8 cellular contexts compared by ENCODE assay signal in the genomic region with DNA sequence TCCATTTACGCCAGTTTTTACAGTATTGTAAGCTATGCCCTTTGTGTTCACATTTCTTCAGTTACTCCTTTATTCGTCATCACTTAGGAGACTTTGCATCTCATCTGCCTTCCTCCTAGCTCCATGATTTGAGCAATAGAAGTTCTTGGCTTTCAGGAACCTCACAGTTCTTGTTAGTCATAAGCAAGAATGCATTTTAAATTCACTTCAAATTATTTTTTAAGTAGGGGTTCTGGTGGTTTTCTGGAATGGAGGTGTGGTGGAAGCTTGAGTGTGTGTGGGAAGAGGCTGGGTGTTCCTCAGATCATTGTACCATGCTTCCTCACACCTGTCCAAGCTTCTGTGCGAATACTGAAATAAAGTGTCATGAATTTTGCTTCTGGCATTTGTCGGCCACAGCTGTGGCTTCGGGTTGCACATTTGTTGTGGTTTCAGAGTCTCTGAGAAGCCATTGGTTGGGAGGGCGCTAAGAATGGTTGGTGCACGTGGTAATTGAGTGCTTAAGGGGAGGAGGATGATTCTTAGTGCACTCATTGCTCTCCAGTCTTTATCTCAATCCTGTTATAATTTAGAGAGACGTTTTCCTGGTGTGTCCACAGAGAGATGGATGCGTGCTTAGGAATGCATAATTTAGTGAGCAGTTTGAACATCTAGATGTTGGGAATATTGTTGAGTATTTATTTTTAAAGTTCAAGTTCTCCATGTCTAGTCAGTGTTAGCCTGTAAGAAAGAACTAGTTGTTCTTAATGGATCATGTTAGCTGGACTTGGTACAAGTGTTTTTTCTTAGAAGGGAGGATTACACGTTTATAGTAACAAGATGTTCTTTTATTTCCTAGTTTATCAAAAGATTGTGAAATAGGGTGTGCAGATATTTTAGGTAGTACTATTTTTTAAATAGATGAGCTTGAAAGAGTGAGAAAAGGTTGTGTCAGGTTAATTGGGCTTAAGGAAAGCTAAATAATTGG. TPM values are rescaled to one million over a fixed set of nuclear protein-coding genes. Genes with fewer than 3 reads are reported as not detected.
DNase-seq lines count a peak whose midpoint lies in the region; ATAC-seq and TF ChIP-seq lines count a peak whose summit lies in the region.

No MANE protein-coding gene starts in this region.

- H3K4me1 ChIP-seq in fibroblast of lung (ENCODE audit: control insufficient read depth, extremely low read depth, insufficient read depth, low read length): peaks cover 43% of the 10 kb centered on the region

- TF ChIP-seq CTCF in fibroblast of lung (conservative IDR thresholded peaks at IDR 0.05 in 1 of 2, IDR thresholded peaks at IDR 0.05 in 1 of 2; ENCODE audit: low read depth in 1 of 2, low read length in 2 of 2): no peak

- H3K36me3 Mint-ChIP-seq in activated CD4-positive, alpha-beta memory T cell treated with anti-CD3 and anti-CD28 coated beads for 36 hours: peaks cover 2% of the 10 kb centered on the region

- H4K20me1 ChIP-seq in fibroblast of lung (ENCODE audit: control insufficient read depth, extremely low read depth, insufficient read depth, low read length): peaks cover 4% of the 10 kb centered on the region

- no peaks in the 10 kb centered on the region for H3K27me3 ChIP-seq in fibroblast of lung (ENCODE audit: control insufficient read depth, insufficient read depth, low read length)

- H2AFZ ChIP-seq in fibroblast of lung (ENCODE audit: low read length): no peak overlapping the region

- H3K36me3 ChIP-seq in fibroblast of lung (ENCODE audit: control insufficient read depth, insufficient read depth, low read length): no peaks in the 10 kb centered on the region

- DNase-seq in ELR (ENCODE audit: low read depth) (peak; percentile 83), Kasumi-1 (lab: John Stamatoyannopoulos, UW) (peak; percentile 35 to 62), fibroblast of lung (ENCODE audit: low read depth in 2 of 2) (peak; percentile 78 to 97), sciatic nerve (ENCODE audit: low spot score) (no peak), NCI-H526 treated with DMSO at 0.1 percent for 48 hours (lab: John Stamatoyannopoulos, UW) (no peak)
- DNase-seq in activated CD4-positive, alpha-beta memory T cell treated with anti-CD3 and anti-CD28 coated beads for 36 hours: peak; percentile 71

- POLR2A ChIA-PET in activated CD4-positive, alpha-beta memory T cell treated with anti-CD3 and anti-CD28 coated beads for 36 hours (lab: Charles Lee): interaction anchor here (0.8 kb wide), 1 partner anchor 34 kb away, joined by 4 read pairs; no protein-coding TSS in a partner anchor

- peaks cover 92% of the 10 kb centered on the region for H3K79me2 ChIP-seq in fibroblast of lung (ENCODE audit: control insufficient read depth, insufficient read depth, low read length)

- no peak overlapping the region for H3K4me3 Mint-ChIP-seq in activated CD4-positive, alpha-beta memory T cell treated with anti-CD3 and anti-CD28 coated beads for 36 hours

- intact Hi-C loops in activated CD4-positive, alpha-beta memory T cell treated with anti-CD3 and anti-CD28 coated beads for 36 hours (cut with micrococcal nuclease): no loop called here
- intact Hi-C loops in sciatic nerve (cut with DNase I): loop anchor here (5.0 kb wide), 1 partner anchor 1310 kb away; no protein-coding TSS in a partner anchor

- no peak overlapping the region for H3K9ac ChIP-seq in fibroblast of lung (ENCODE audit: insufficient read depth, low read length)

- H3K4me1 Mint-ChIP-seq in activated CD4-positive, alpha-beta memory T cell treated with anti-CD3 and anti-CD28 coated beads for 36 hours (ENCODE audit: low read depth): peaks cover 55% of the 10 kb centered on the region

- ATAC-seq in GM21515 (IDR thresholded peaks at IDR 0.05; ENCODE audit: unreplicated experiment): peak; percentile 79
- peak; percentile 68 for ATAC-seq in sciatic nerve
- no peak for ATAC-seq in HG03439 (IDR thresholded peaks at IDR 0.05; ENCODE audit: unreplicated experiment)

- H3K27ac Mint-ChIP-seq in activated CD4-positive, alpha-beta memory T cell treated with anti-CD3 and anti-CD28 coated beads for 36 hours: peak overlapping the region; percentile 42

- H3K27ac ChIP-seq in fibroblast of lung (ENCODE audit: insufficient read depth, low read length): peak overlapping the region; percentile 64

- H3K9me3 Mint-ChIP-seq in activated CD4-positive, alpha-beta memory T cell treated with anti-CD3 and anti-CD28 coated beads for 36 hours: no peaks in the 10 kb centered on the region

- H3K4me2 ChIP-seq in fibroblast of lung (ENCODE audit: extremely low read depth, insufficient read depth, low read length): peak overlapping the region; percentile 51

- CTCF ChIA-PET in activated CD4-positive, alpha-beta memory T cell treated with anti-CD3 and anti-CD28 coated beads for 36 hours (lab: Charles Lee): interaction anchor here (1.3 kb wide), 1 partner anchor 50 kb away, joined by 4 read pairs; no protein-coding TSS in a partner anchor

- H3K4me3 ChIP-seq in fibroblast of lung (replicated peaks in 1 of 4; ENCODE audit: control extremely low read depth in 1 of 4, insufficient read depth in 1 of 4, low read depth in 3 of 4, low read length in 4 of 4): no peak overlapping the region

- H3K9me3 ChIP-seq in fibroblast of lung (ENCODE audit: control insufficient read depth, insufficient read depth, low read depth, low read length): no peaks in the 10 kb centered on the region

- no peaks in the 10 kb centered on the region for H3K27me3 Mint-ChIP-seq in activated CD4-positive, alpha-beta memory T cell treated with anti-CD3 and anti-CD28 coated beads for 36 hours

RNA-seq across cellular contexts. Expression of gene FOXO3, which starts 31.9 kb away (rescaled TPM):
- 1 to 10 TPM; 5.4 to 6.5 TPM for total RNA-seq in activated CD4-positive, alpha-beta memory T cell treated with anti-CD3 and anti-CD28 coated beads for 36 hours
- total RNA-seq in fibroblast of lung (53.7 and 63.9 TPM in 2 replicates), sciatic nerve (79.1 TPM)
- polyA plus RNA-seq in fibroblast of lung: 36.9 and 49.5 TPM in 2 replicates
- 28.1 and 46.7 TPM in 2 replicates for polyA plus RNA-seq in fibroblast of lung (2012)
- 241 and 323 TPM in 2 replicates for polyA minus RNA-seq in fibroblast of lung (ENCODE audit: low replicate concordance)

Comparison
In these comparisons a context has a peak if more than half of its experiments do, and no peak if none do; other contexts are left out.
1. DNase-seq: peak in ELR (single experiment), Kasumi-1 (2 of 2), activated CD4-positive, alpha-beta memory T cell treated with anti-CD3 and anti-CD28 coated beads for 36 hours (single experiment) and fibroblast of lung (2 of 2); none in sciatic nerve (single experiment) and NCI-H526 treated with DMSO at 0.1 percent for 48 hours (single experiment).